In the genomic region with DNA sequence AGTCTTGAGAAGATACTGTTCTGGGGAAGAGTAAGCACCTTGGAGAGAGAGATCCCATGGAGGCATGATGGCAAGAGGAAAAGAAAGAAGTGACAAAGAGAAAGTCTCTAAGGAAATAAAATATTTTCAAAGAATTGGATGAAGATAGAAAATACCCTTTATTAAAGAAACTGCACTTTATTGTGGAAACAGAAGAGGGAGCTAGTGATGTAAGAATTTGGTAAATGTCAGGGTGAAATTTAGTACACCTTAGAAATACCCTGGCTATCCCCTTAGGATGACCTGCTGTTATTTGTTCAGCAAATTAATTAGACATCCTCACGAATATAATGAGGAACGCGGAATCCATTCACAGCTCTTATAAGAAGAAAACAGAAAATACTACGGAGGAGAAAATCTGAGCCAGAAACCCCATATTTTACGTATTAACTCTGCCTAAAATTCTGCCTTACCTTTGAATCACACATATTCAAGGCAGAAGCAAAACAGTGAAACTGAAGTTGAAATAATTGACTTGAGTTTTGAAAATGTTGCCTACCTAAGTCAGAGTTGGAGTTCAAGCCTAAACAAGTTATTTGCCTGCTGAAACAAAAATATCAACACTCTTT, we compare ENCODE assay signal across 9 cellular contexts.
DNase-seq lines count a peak whose midpoint lies in the region; ATAC-seq and TF ChIP-seq lines count a peak whose summit lies in the region.
"Had no signal": no experiment of that assay in that cellular context is flagged by ENCODE, and none has a peak within 500 bp of the region (broad histone marks: within the 10 kb centered on the region; RNA-seq: fewer than 3 reads in every experiment).

No MANE protein-coding gene starts in this region.

- H3K4me2 ChIP-seq in smooth muscle cell, result no peak overlapping the region

- no peak overlapping the region for H3K4me3 ChIP-seq in smooth muscle cell

- DNase-seq in SIG-M5 treated with dmso at 0.1 percent for 504 hours (lab: John Stamatoyannopoulos, UW; ENCODE audit: unreplicated experiment) (peak; percentile 7), SIG-M5 (lab: John Stamatoyannopoulos, UW) (no peak), NOMO-1 treated with dmso at 0.1 percent for 144 hours (lab: John Stamatoyannopoulos, UW; ENCODE audit: unreplicated experiment) (peak; percentile 16), epidermal melanocyte (ENCODE audit: insufficient read length, low spot score) (peak; percentile 20), smooth muscle cell (lab: John Stamatoyannopoulos, UW; ENCODE audit: unreplicated experiment) (no peak), NCI-H2227 treated with DMSO at 0.1 percent for 48 hours (lab: John Stamatoyannopoulos, UW) (no peak)
- DNase-seq: activated T-cell treated with anti-CD3 and anti-CD28 coated beads, Interleukin-2, amount 50 U/mL, for 1 hour had no signal

- H3K9ac ChIP-seq in smooth muscle cell (ENCODE audit: low read depth), result no peak overlapping the region

- no peaks in the 10 kb centered on the region for H3K9me3 ChIP-seq in smooth muscle cell (replicated peaks; ENCODE audit: low read depth)

- no peaks in the 10 kb centered on the region for H3F3A ChIP-seq in smooth muscle cell (ENCODE audit: low read depth)

- no peak overlapping the region for H2AFZ ChIP-seq in smooth muscle cell (ENCODE audit: low read depth)

- H3K27me3 ChIP-seq in smooth muscle cell (ENCODE audit: low read depth), result no peaks in the 10 kb centered on the region

- H3K79me2 ChIP-seq in smooth muscle cell (ENCODE audit: low read depth), result no peaks in the 10 kb centered on the region

- no peaks in the 10 kb centered on the region for H3K36me3 ChIP-seq in smooth muscle cell (ENCODE audit: low read depth)

- 65% methylated on average over 5 of the region's 5 CpGs for WGBS in smooth muscle cell (ENCODE audit: low lambda C conversion rate)

- no peak overlapping the region for H3K27ac ChIP-seq in smooth muscle cell (ENCODE audit: low read depth)

- TF ChIP-seq CTCF in smooth muscle cell (IDR thresholded peaks at IDR 0.05; ENCODE audit: borderline replicate concordance, insufficient read depth, poor library complexity, severe bottlenecking), result peak; percentile 65

- ATAC-seq in HG03025 (IDR thresholded peaks at IDR 0.05; ENCODE audit: low FRiP score, unreplicated experiment) (no peak), GM21529 (IDR thresholded peaks at IDR 0.05; ENCODE audit: unreplicated experiment) (no peak)

- no peaks in the 10 kb centered on the region for H4K20me1 ChIP-seq in smooth muscle cell (ENCODE audit: low read depth)

- no peaks in the 10 kb centered on the region for H3K4me1 ChIP-seq in smooth muscle cell (ENCODE audit: low read depth)

Comparison
In these comparisons a context has a peak if more than half of its experiments do, and no peak if none do; other contexts are left out.
1. DNase-seq: peak in SIG-M5 treated with dmso at 0.1 percent for 504 hours (single experiment), NOMO-1 treated with dmso at 0.1 percent for 144 hours (single experiment) and epidermal melanocyte (single experiment); none in SIG-M5 (single experiment), smooth muscle cell (single experiment) and NCI-H2227 treated with DMSO at 0.1 percent for 48 hours (single experiment).